Comparison of ENCODE assay signal across 8 cellular contexts in the genomic region with DNA sequence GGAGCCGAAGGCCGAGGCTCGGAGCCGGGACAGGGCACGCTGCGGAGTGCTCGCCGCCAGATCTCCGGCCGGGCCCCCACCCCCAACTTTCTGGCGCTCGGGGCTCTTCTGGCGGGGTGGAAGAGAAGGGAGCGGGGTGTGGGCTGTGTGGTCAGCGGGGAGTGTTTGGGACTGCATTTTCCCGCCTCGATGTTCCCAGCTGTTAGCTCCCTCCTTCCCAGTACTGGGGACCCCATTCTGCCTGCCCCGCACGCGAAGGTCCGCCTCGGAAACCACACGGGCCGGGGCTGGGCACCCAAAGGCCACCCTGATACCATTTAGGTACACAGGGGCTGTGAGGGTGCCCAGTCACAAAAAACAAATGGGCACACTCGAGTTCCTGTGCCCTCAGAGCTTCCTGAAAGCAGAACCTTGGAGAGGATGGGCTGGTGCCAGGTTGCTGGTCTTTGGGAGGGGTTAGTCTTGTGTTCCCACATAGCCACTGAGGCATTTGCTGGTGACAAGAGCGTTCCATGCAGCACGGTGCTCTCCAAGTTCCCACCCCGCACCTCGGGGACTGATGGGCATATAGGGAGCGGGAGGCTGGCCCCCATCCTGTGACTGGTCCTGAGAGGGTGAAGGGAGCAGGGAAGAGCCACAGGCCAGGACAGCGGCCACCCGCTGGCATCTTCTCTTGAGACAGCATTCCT. TPM values are rescaled to one million over a fixed set of nuclear protein-coding genes. Genes with fewer than 3 reads are reported as not detected.
DNase-seq lines count a peak whose midpoint lies in the region; ATAC-seq, FAIRE-seq and TF ChIP-seq lines count a peak whose summit lies in the region.

No MANE protein-coding gene starts in this region.

- H3K4me3 ChIP-seq in BE2C (ENCODE audit: low read depth, low read length) (peak overlapping the region; percentile 74), HUES48 (ENCODE audit: low read depth, low read length) (peak overlapping the region; percentile 84), K562 (peak overlapping the region; percentile 81), kidney (ENCODE audit: low read length in 2 of 2) (peak overlapping the region; percentile 45 to 62), stomach smooth muscle (ENCODE audit: low read length in 2 of 2) (peak overlapping the region; percentile 69 to 76)

- intact Hi-C loops in K562 (cut with micrococcal nuclease) (loop anchor here (5.0 kb wide), 1 partner anchor 213 kb away; a partner anchor contains a TSS), kidney (cut with DNase I) (no loop called here)

- TF ChIP-seq RAD21 in K562 (CRISPR knock-in tag; conservative IDR thresholded peaks at IDR 0.05 in 1 of 2, IDR thresholded peaks at IDR 0.05 in 1 of 2) = no peak

- DNase-seq in BE2C = no peak
- peak in 3 of 4 experiments; percentile 42 to 69 (median 65) for DNase-seq in K562 (ENCODE audit: extremely low read depth in 1 of 4, low spot score in 3 of 4)
- DNase-seq in kidney = peak; percentile 77
- DNase-seq in SW 1271 (lab: John Stamatoyannopoulos, UW) = no peak
- DNase-seq in NCI-H1436 (lab: John Stamatoyannopoulos, UW) = no peak

- H3K9ac ChIP-seq in HUES48 (ENCODE audit: low read depth, low read length) (peak overlapping the region; percentile 54), K562 (ENCODE audit: insufficient read depth in 1 of 2, low read depth in 2 of 2, low read length in 2 of 2) (peak overlapping the region; percentile 55 to 94), kidney (ENCODE audit: low read length in 2 of 2) (no peak overlapping the region), stomach smooth muscle (ENCODE audit: low read length in 2 of 2) (peak overlapping the region; percentile 40 to 64)

- TF ChIP-seq CTCF in BE2C (IDR thresholded peaks at IDR 0.05; ENCODE audit: low read depth, low read length) (no peak), K562 (IDR thresholded peaks at IDR 0.05 in 2 of 3, conservative IDR thresholded peaks at IDR 0.05 in 1 of 3; ENCODE audit: insufficient read depth in 2 of 3, low read depth in 1 of 3, low read length in 3 of 3) (no peak), kidney (IDR thresholded peaks at IDR 0.05; ENCODE audit: borderline replicate concordance, extremely low read depth, insufficient read depth) (no peak)

- H3K27ac ChIP-seq in HUES48 (ENCODE audit: low read depth, low read length) (peak overlapping the region; percentile 64), K562 (ENCODE audit: extremely low read depth, low read depth, low read length) (peak overlapping the region; percentile 79), kidney (ENCODE audit: low read depth in 2 of 2, low read length in 2 of 2) (no peak overlapping the region), stomach smooth muscle (ENCODE audit: low read length) (no peak overlapping the region)

- 20% methylated on average over 18 of the region's 32 CpGs for WGBS in K562 (ENCODE audit: insufficient coverage, low coverage, missing lambda C conversion rate)

- peak overlapping the region; percentile 80 for H3K4me2 ChIP-seq in K562 (ENCODE audit: insufficient read depth, low read length)

- H3K4me1 ChIP-seq in BE2C (peaks cover 26% of the 10 kb centered on the region), HUES48 (ENCODE audit: control insufficient read depth, insufficient read depth, low read length) (peaks cover 60% of the 10 kb centered on the region), K562 (replicated peaks in 1 of 2; ENCODE audit: control insufficient read depth in 2 of 2, insufficient read depth in 2 of 2, low read length in 2 of 2) (peaks cover 53 to 71% of the 10 kb centered on the region in 2 experiments), kidney (ENCODE audit: control insufficient read depth in 1 of 2, insufficient read depth in 1 of 2, low read depth in 1 of 2, low read length in 2 of 2) (peaks cover 0 to 16% of the 10 kb centered on the region in 2 donors), stomach smooth muscle (ENCODE audit: control insufficient read depth, insufficient read depth, low read length) (peaks cover 25% of the 10 kb centered on the region)

- FAIRE-seq in K562 (lab: Jason Lieb, UNC) = no peak
- no peak for FAIRE-seq in kidney (lab: Jason Lieb, UNC)

- TF ChIP-seq POLR2A in K562 (conservative IDR thresholded peaks at IDR 0.05) = no peak

- peaks cover 10% of the 10 kb centered on the region for H3K36me3 ChIP-seq in BE2C
- H3K36me3 ChIP-seq in HUES48 (ENCODE audit: control insufficient read depth, insufficient read depth, low read length) = peaks cover 21% of the 10 kb centered on the region
- peaks cover 29% of the 10 kb centered on the region for H3K36me3 ChIP-seq in K562 (ENCODE audit: control insufficient read depth, insufficient read depth, low read length)
- H3K36me3 ChIP-seq in kidney (ENCODE audit: control insufficient read depth in 1 of 2, insufficient read depth in 2 of 2, low read length in 2 of 2) = no peaks in the 10 kb centered on the region
- peaks cover 0 to 2% of the 10 kb centered on the region in 2 donors for H3K36me3 ChIP-seq in stomach smooth muscle (ENCODE audit: control insufficient read depth in 2 of 2, insufficient read depth in 2 of 2, low read length in 2 of 2)

- no peaks in the 10 kb centered on the region for H4K20me1 ChIP-seq in K562 (replicated peaks; ENCODE audit: control insufficient read depth, insufficient read depth, low read length)

- in situ Hi-C loops in K562 (cut with MboI) = no loop called here

- TF ChIP-seq EP300 in K562 (IDR thresholded peaks at IDR 0.05; ENCODE audit: low read length) = no peak

- ATAC-seq in K562 (no peak), GM21447 (IDR thresholded peaks at IDR 0.05; ENCODE audit: unreplicated experiment) (no peak)

- CTCF ChIA-PET in K562 (lab: Yijun Ruan, JAX; ENCODE audit: low intra/inter-chr PET ratio) = no interaction called here

- H2AFZ ChIP-seq in K562 (ENCODE audit: low read depth, low read length) = peak overlapping the region; percentile 69

- BruUV-seq in K562 (replicated peaks; lab: Mats Ljungman, UMichigan) = no TSS peak

- H3K9me3 ChIP-seq in BE2C (no peaks in the 10 kb centered on the region), HUES48 (ENCODE audit: control insufficient read depth, insufficient read depth, low read length) (no peaks in the 10 kb centered on the region), K562 (replicated peaks; ENCODE audit: control insufficient read depth, insufficient read depth, low read depth, low read length) (no peaks in the 10 kb centered on the region), kidney (ENCODE audit: control insufficient read depth in 1 of 2, low read length in 2 of 2) (no peaks in the 10 kb centered on the region), stomach smooth muscle (ENCODE audit: control insufficient read depth in 2 of 2, low read length in 2 of 2) (no peaks in the 10 kb centered on the region)

- POLR2A ChIA-PET in K562 (lab: Yijun Ruan, JAX) = interaction anchor here (0.6 kb wide), 1 partner anchor 27 kb away, joined by 3 read pairs; no protein-coding TSS in a partner anchor

- H3K27me3 ChIP-seq in BE2C (no peaks in the 10 kb centered on the region), HUES48 (ENCODE audit: control insufficient read depth, insufficient read depth, low read length) (no peaks in the 10 kb centered on the region), K562 (ENCODE audit: control insufficient read depth in 2 of 2, insufficient read depth in 2 of 2, low read length in 2 of 2) (no peaks in the 10 kb centered on the region), stomach smooth muscle (ENCODE audit: control insufficient read depth in 1 of 2, insufficient read depth in 2 of 2, low read length in 2 of 2) (no peaks in the 10 kb centered on the region)

- H3K9me1 ChIP-seq in K562 (ENCODE audit: control insufficient read depth, insufficient read depth, low read length) = no peaks in the 10 kb centered on the region

- H3K79me2 ChIP-seq in K562 (ENCODE audit: control insufficient read depth, insufficient read depth, low read length) = peaks cover 17% of the 10 kb centered on the region

RNA-seq across cellular contexts. Expression of a gene that starts 0.6 kb away (rescaled TPM):
- 116 TPM for polyA plus RNA-seq in BE2C (2012; ENCODE audit: insufficient read depth, insufficient read length, low read depth)
- total RNA-seq in K562 (2011; cell fraction: chromatin; rRNA removed; ENCODE audit: low replicate concordance) = 47.2 and 168 TPM in 2 replicates
- total RNA-seq in K562 (2011; cell fraction: nucleolus; rRNA removed) = 109 and 124 TPM in 2 replicates
- 103 and 108 TPM in 2 replicates for total RNA-seq in K562 (2011; cell fraction: nucleoplasm; rRNA removed)
- 13.6 and 19.6 TPM in 2 replicates for total RNA-seq in K562 (2014; rRNA removed)
- total RNA-seq in K562 (2014; rRNA removed; fragmentation: Illumina TruSeq; extraction: Trizol) = 11.4 and 17.9 TPM in 2 replicates
- 15.9 and 18.6 TPM in 2 replicates for total RNA-seq in K562 (2015; rRNA removed; fragmentation: Illumina TruSeq; extraction: Trizol)
- 33.5 and 37.6 TPM in 2 replicates for total RNA-seq in K562 (2021)
- polyA plus RNA-seq in K562 (2011; rRNA removed) = 38.4 and 39.6 TPM in 2 replicates
- polyA plus RNA-seq in K562 (2011; cell fraction: cytosol; rRNA removed) = 31.3 and 46.5 TPM in 2 replicates
- polyA plus RNA-seq in K562 (2011; cell fraction: nucleus; rRNA removed) = 52.1 and 78.7 TPM in 2 replicates
- polyA plus RNA-seq in K562 (2012) = 33.1 and 42.2 TPM in 2 replicates
- polyA plus RNA-seq in K562 (2014; fragmentation: Illumina TruSeq; extraction: Trizol) = 29.3 and 34.6 TPM in 2 replicates
- 1 to 10 TPM; 2.6 to 2.8 TPM for polyA plus RNA-seq in K562 (2014; fragmentation: Nextera tagmentation; extraction: Ambion mirVana)
- 18.8 and 19.1 TPM in 2 replicates for polyA plus RNA-seq in K562 (2014; rRNA removed)
- polyA minus RNA-seq in K562 (2011; rRNA and poly(A)+ RNA removed) = 37.1 and 59.8 TPM in 2 replicates
- polyA minus RNA-seq in K562 (2011; cell fraction: cytosol; rRNA and poly(A)+ RNA removed) = 36.1 and 41.3 TPM in 2 replicates
- polyA minus RNA-seq in K562 (2011; cell fraction: nucleus; rRNA and poly(A)+ RNA removed) = 26.1 and 33.0 TPM in 2 replicates
- 2.5 TPM for total RNA-seq in kidney
- polyA plus RNA-seq in kidney (ENCODE audit: insufficient read depth, low read depth, low replicate concordance) = 46.5 TPM

RNA-seq across cellular contexts. Expression of a gene that starts 15.6 kb away (rescaled TPM):
- 71.8 TPM for polyA plus RNA-seq in BE2C (2012; ENCODE audit: insufficient read depth, insufficient read length, low read depth)
- 61.6 and 152 TPM in 2 replicates for total RNA-seq in K562 (2011; cell fraction: chromatin; rRNA removed; ENCODE audit: low replicate concordance)
- total RNA-seq in K562 (2011; cell fraction: nucleolus; rRNA removed) = 73.4 and 82.2 TPM in 2 replicates
- total RNA-seq in K562 (2011; cell fraction: nucleoplasm; rRNA removed) = 63.7 and 80.1 TPM in 2 replicates
- total RNA-seq in K562 (2014; rRNA removed) (23.9 and 36.9 TPM in 2 replicates), K562 (2014; rRNA removed; fragmentation: Illumina TruSeq; extraction: Trizol) (9.4 and 10.0 TPM in 2 replicates), K562 (2015; rRNA removed; fragmentation: Illumina TruSeq; extraction: Trizol) (11.5 and 12.8 TPM in 2 replicates), K562 (2021) (61.2 and 65.7 TPM in 2 replicates), kidney (35.4 TPM)
- polyA plus RNA-seq in K562 (2011; rRNA removed) (9.2 and 27.7 TPM in 2 replicates), K562 (2014; fragmentation: Illumina TruSeq; extraction: Trizol) (21.6 and 30.8 TPM in 2 replicates), K562 (2014; fragmentation: Nextera tagmentation; extraction: Ambion mirVana) (1 to 10 TPM; 6.5 to 7.0 TPM), K562 (2014; rRNA removed) (18.5 and 24.0 TPM in 2 replicates), kidney (ENCODE audit: insufficient read depth, low read depth, low replicate concordance) (8.0 TPM)
- polyA plus RNA-seq in K562 (2011; cell fraction: cytosol; rRNA removed) = 11.9 and 16.1 TPM in 2 replicates
- polyA plus RNA-seq in K562 (2011; cell fraction: nucleus; rRNA removed) = 38.7 and 47.7 TPM in 2 replicates
- polyA plus RNA-seq in K562 (2012) = 40.3 and 49.0 TPM in 2 replicates
- 11.8 and 16.9 TPM in 2 replicates for polyA minus RNA-seq in K562 (2011; rRNA and poly(A)+ RNA removed)
- 18.0 and 23.9 TPM in 2 replicates for polyA minus RNA-seq in K562 (2011; cell fraction: cytosol; rRNA and poly(A)+ RNA removed)
- 21.9 and 27.0 TPM in 2 replicates for polyA minus RNA-seq in K562 (2011; cell fraction: nucleus; rRNA and poly(A)+ RNA removed)

RNA-seq across cellular contexts. Expression of a gene that starts 46.0 kb away (rescaled TPM):
- 3.8 TPM for polyA plus RNA-seq in BE2C (2012; ENCODE audit: insufficient read depth, insufficient read length, low read depth)
- total RNA-seq in K562 (2011; cell fraction: chromatin; rRNA removed; ENCODE audit: low replicate concordance) = 13.3 and 30.8 TPM in 2 replicates
- total RNA-seq in K562 (2011; cell fraction: nucleolus; rRNA removed) = 17.5 and 19.0 TPM in 2 replicates
- total RNA-seq in K562 (2011; cell fraction: nucleoplasm; rRNA removed) = 14.6 and 15.8 TPM in 2 replicates
- total RNA-seq in K562 (2014; rRNA removed) (2.7 TPM in 2 replicates), K562 (2014; rRNA removed; fragmentation: Illumina TruSeq; extraction: Trizol) (0.77 and 1.1 TPM in 2 replicates), K562 (2015; rRNA removed; fragmentation: Illumina TruSeq; extraction: Trizol) (1.8 TPM in 2 replicates), K562 (2021) (3.7 and 4.4 TPM in 2 replicates), kidney (0.91 TPM)
- polyA plus RNA-seq in K562 (2011; rRNA removed) (1.7 and 2.8 TPM in 2 replicates), K562 (2014; fragmentation: Illumina TruSeq; extraction: Trizol) (2.7 and 3.1 TPM in 2 replicates), K562 (2014; fragmentation: Nextera tagmentation; extraction: Ambion mirVana) (under 1 TPM; 0.25 to 0.31 TPM), K562 (2014; rRNA removed) (4.3 and 4.4 TPM in 2 replicates), kidney (ENCODE audit: insufficient read depth, low read depth, low replicate concordance) (6.7 TPM)
- 1.7 and 2.1 TPM in 2 replicates for polyA plus RNA-seq in K562 (2011; cell fraction: cytosol; rRNA removed)
- polyA plus RNA-seq in K562 (2011; cell fraction: nucleus; rRNA removed) = 22.2 and 32.4 TPM in 2 replicates
- polyA plus RNA-seq in K562 (2012) = 5.2 and 20.8 TPM in 2 replicates
- 0.39 and 0.70 TPM in 2 replicates for polyA minus RNA-seq in K562 (2011; rRNA and poly(A)+ RNA removed)
- 1.2 TPM in 1 of 2 replicates, not detected in the other for polyA minus RNA-seq in K562 (2011; cell fraction: cytosol; rRNA and poly(A)+ RNA removed)
- polyA minus RNA-seq in K562 (2011; cell fraction: nucleus; rRNA and poly(A)+ RNA removed) = 1.9 and 2.4 TPM in 2 replicates

Comparison
In these comparisons a context has a peak if more than half of its experiments do, and no peak if none do; other contexts are left out.
1. DNase-seq: peak in K562 (3 of 4) and kidney (single experiment); none in BE2C (single experiment), SW 1271 (0 of 2) and NCI-H1436 (single experiment).
2. H3K27ac ChIP-seq: peak in HUES48 (single experiment) and K562 (single experiment); none in kidney (0 of 2) and stomach smooth muscle (single experiment).
3. H3K9ac ChIP-seq: peak in HUES48 (single experiment), K562 (2 of 2) and stomach smooth muscle (2 of 2); none in kidney (0 of 2).
4. Peak in every context shown above with its lines, with median percentiles within 50 percentile points of each other: H3K4me3 ChIP-seq.